ENCODE assay signal across 8 cellular contexts in the genomic region with DNA sequence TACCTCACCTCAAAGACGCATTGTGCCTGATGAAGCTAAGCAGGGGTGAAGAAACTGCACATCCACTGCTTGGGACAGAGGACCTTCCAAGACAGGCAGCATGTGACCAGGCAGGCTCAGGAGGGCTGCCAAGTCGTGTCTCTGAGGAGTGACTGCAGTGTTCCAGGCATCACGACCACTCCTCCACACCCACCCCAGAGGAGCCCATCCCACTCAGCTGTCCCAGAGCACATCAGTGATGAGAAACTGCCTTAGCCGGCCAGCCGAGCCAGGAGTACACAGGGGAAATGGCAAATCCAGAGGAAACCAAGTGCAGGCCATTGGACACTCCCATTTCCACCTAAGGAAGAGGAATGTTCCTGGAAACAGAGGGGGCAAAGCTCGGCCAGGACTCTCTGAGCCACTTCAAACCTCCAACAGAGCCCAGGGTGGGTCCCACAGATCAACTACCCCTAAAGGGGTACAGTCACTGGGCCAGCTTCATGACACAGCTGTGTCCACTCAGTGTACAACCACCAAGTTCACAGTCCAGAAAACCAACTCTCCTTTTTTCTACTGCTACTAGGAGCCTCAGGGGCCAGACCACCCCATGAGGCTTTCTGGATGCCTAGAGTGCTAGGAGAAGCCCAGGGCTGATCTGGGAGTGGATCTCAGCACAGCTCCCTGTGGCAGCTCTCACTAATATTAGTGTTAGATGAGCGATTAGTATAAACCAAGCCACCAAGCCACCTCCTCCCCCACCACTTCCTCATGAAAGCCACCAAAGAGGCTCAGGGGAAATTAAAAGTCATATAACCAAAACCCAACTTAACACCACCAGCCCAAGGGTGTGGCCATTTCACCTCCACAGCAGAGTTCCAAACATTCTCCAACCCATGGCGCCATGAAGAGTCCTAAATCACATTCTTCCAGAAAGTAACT. TPM values are rescaled to one million over a fixed set of nuclear protein-coding genes. Genes with fewer than 3 reads are reported as not detected.
A peak's percentile ranks its signal among the peaks of the same experiment; 100 is the strongest.
DNase-seq lines count a peak whose midpoint lies in the region; ATAC-seq lines count a peak whose summit lies in the region.

No MANE protein-coding gene starts in this region.

- peak overlapping the region; percentile 81 for H3K27ac ChIP-seq in right cardiac atrium (ENCODE audit: low read length)

- no peaks in the 10 kb centered on the region for H3K27me3 ChIP-seq in right cardiac atrium (ENCODE audit: control insufficient read depth, insufficient read depth)

- in situ Hi-C loops in KBM-7 (cut with MboI; ENCODE audit: low pct_unique_long_range_greater_than_20kb, low sequenced_read_pairs), result no loop called here

- peaks cover 33% of the 10 kb centered on the region for H3K4me1 ChIP-seq in right cardiac atrium (ENCODE audit: control insufficient read depth, insufficient read depth, low read length)

- H3K36me3 Mint-ChIP-seq in activated T-helper 2 cell treated with anti-CD3 and anti-CD28 coated beads, Interferon-gamma antibody, Interleukin-2, Interleukin-4, amounts not matched to agents 10 μg/mL and 5 μg/mL and 100 μg/mL, durations not matched to agents 14 hours and 24 hours and 36 hours (ENCODE audit: low read depth), result peaks cover 37% of the 10 kb centered on the region
- peaks cover 23% of the 10 kb centered on the region for H3K36me3 Mint-ChIP-seq in stimulated activated naive CD8-positive, alpha-beta T cell treated with anti-CD3 and anti-CD28 coated beads, Interleukin-15, Interleukin-2, amounts not matched to agents 100 ng/mL and 50 ng/mL, for 24 hours (ENCODE audit: low read depth)

- DNase-seq in KBM-7 (peak; percentile 32), right cardiac atrium (peak; percentile 92 to 96 (median 93)), COR-L47 (lab: John Stamatoyannopoulos, UW) (no peak), NCI-H1105 treated with DMSO at 0.1 percent for 48 hours (lab: John Stamatoyannopoulos, UW) (no peak), NCI-H2107 (lab: John Stamatoyannopoulos, UW) (no peak)
- peak; percentile 37 for DNase-seq in activated T-helper 2 cell treated with anti-CD3 and anti-CD28 coated beads, Interferon-gamma antibody, Interleukin-2, Interleukin-4, amounts not matched to agents 10 μg/mL and 5 μg/mL and 100 μg/mL, durations not matched to agents 14 hours and 24 hours and 36 hours (ENCODE audit: low spot score)

- no peaks in the 10 kb centered on the region for H3K9me3 Mint-ChIP-seq in activated T-helper 2 cell treated with anti-CD3 and anti-CD28 coated beads, Interferon-gamma antibody, Interleukin-2, Interleukin-4, amounts not matched to agents 10 μg/mL and 5 μg/mL and 100 μg/mL, durations not matched to agents 14 hours and 24 hours and 36 hours
- no peaks in the 10 kb centered on the region for H3K9me3 Mint-ChIP-seq in stimulated activated naive CD8-positive, alpha-beta T cell treated with anti-CD3 and anti-CD28 coated beads, Interleukin-15, Interleukin-2, amounts not matched to agents 100 ng/mL and 50 ng/mL, for 24 hours

- peak overlapping the region; percentile 14 for H3K4me3 ChIP-seq in right cardiac atrium (ENCODE audit: low read length)

- intact Hi-C loops in activated T-helper 2 cell treated with anti-CD3 and anti-CD28 coated beads, Interferon-gamma antibody, Interleukin-2, Interleukin-4, amounts not matched to agents 10 μg/mL and 5 μg/mL and 100 μg/mL, durations not matched to agents 14 hours and 24 hours and 36 hours (cut with micrococcal nuclease), result loop anchor here (2.0 to 5.0 kb wide), 2 partner anchors 13 to 133 kb away; a partner anchor contains a TSS
- intact Hi-C loops in right cardiac atrium (cut with DNase I), result no loop called here

- no peaks in the 10 kb centered on the region for H3K9me3 ChIP-seq in right cardiac atrium (ENCODE audit: control insufficient read depth, low read length)

- peak overlapping the region; percentile 65 for H3K4me3 Mint-ChIP-seq in activated T-helper 2 cell treated with anti-CD3 and anti-CD28 coated beads, Interferon-gamma antibody, Interleukin-2, Interleukin-4, amounts not matched to agents 10 μg/mL and 5 μg/mL and 100 μg/mL, durations not matched to agents 14 hours and 24 hours and 36 hours (ENCODE audit: low read depth)
- peak overlapping the region; percentile 75 for H3K4me3 Mint-ChIP-seq in stimulated activated naive CD8-positive, alpha-beta T cell treated with anti-CD3 and anti-CD28 coated beads, Interleukin-15, Interleukin-2, amounts not matched to agents 100 ng/mL and 50 ng/mL, for 24 hours

- no peaks in the 10 kb centered on the region for H3K27me3 Mint-ChIP-seq in activated T-helper 2 cell treated with anti-CD3 and anti-CD28 coated beads, Interferon-gamma antibody, Interleukin-2, Interleukin-4, amounts not matched to agents 10 μg/mL and 5 μg/mL and 100 μg/mL, durations not matched to agents 14 hours and 24 hours and 36 hours (ENCODE audit: low read depth)
- no peaks in the 10 kb centered on the region for H3K27me3 Mint-ChIP-seq in stimulated activated naive CD8-positive, alpha-beta T cell treated with anti-CD3 and anti-CD28 coated beads, Interleukin-15, Interleukin-2, amounts not matched to agents 100 ng/mL and 50 ng/mL, for 24 hours

- ATAC-seq in right cardiac atrium, result peak; percentile 89 to 92
- no peak for ATAC-seq in HG03280 (IDR thresholded peaks at IDR 0.05; ENCODE audit: unreplicated experiment)

- WGBS in right cardiac atrium, result 31% methylated on average over 8 of the region's 8 CpGs

- peaks cover 65% of the 10 kb centered on the region for H3K4me1 Mint-ChIP-seq in activated T-helper 2 cell treated with anti-CD3 and anti-CD28 coated beads, Interferon-gamma antibody, Interleukin-2, Interleukin-4, amounts not matched to agents 10 μg/mL and 5 μg/mL and 100 μg/mL, durations not matched to agents 14 hours and 24 hours and 36 hours (ENCODE audit: low read depth)
- peaks cover 84% of the 10 kb centered on the region for H3K4me1 Mint-ChIP-seq in stimulated activated naive CD8-positive, alpha-beta T cell treated with anti-CD3 and anti-CD28 coated beads, Interleukin-15, Interleukin-2, amounts not matched to agents 100 ng/mL and 50 ng/mL, for 24 hours (ENCODE audit: low read depth)

- H3K27ac Mint-ChIP-seq in activated T-helper 2 cell treated with anti-CD3 and anti-CD28 coated beads, Interferon-gamma antibody, Interleukin-2, Interleukin-4, amounts not matched to agents 10 μg/mL and 5 μg/mL and 100 μg/mL, durations not matched to agents 14 hours and 24 hours and 36 hours, result peak overlapping the region; percentile 30
- H3K27ac Mint-ChIP-seq in stimulated activated naive CD8-positive, alpha-beta T cell treated with anti-CD3 and anti-CD28 coated beads, Interleukin-15, Interleukin-2, amounts not matched to agents 100 ng/mL and 50 ng/mL, for 24 hours, result peak overlapping the region; percentile 83

RNA-seq across cellular contexts. Expression of a gene that starts 15.4 kb away (rescaled TPM):
- 44.4 and 45.4 TPM in 2 replicates for total RNA-seq in activated T-helper 2 cell treated with anti-CD3 and anti-CD28 coated beads, Interferon-gamma antibody, Interleukin-2, Interleukin-4, amounts not matched to agents 10 μg/mL and 5 μg/mL and 100 μg/mL, durations not matched to agents 14 hours and 24 hours and 36 hours
- 10 to 100 TPM; 67.8 to 89.8 (median 80.2) TPM for total RNA-seq in right cardiac atrium
- 77.3 TPM for polyA plus RNA-seq in right cardiac atrium

RNA-seq across cellular contexts. Expression of a gene that starts 41.6 kb away (rescaled TPM):
- total RNA-seq in activated T-helper 2 cell treated with anti-CD3 and anti-CD28 coated beads, Interferon-gamma antibody, Interleukin-2, Interleukin-4, amounts not matched to agents 10 μg/mL and 5 μg/mL and 100 μg/mL, durations not matched to agents 14 hours and 24 hours and 36 hours, result 5,714 and 6,075 TPM in 2 replicates
- over 10,000 TPM; 12,754 to 31,201 (median 26,788) TPM for total RNA-seq in right cardiac atrium
- polyA plus RNA-seq in right cardiac atrium, result not detected

RNA-seq across cellular contexts. Expression of a gene that starts 42.9 kb away (rescaled TPM):
- 2,603 and 2,662 TPM in 2 replicates for total RNA-seq in activated T-helper 2 cell treated with anti-CD3 and anti-CD28 coated beads, Interferon-gamma antibody, Interleukin-2, Interleukin-4, amounts not matched to agents 10 μg/mL and 5 μg/mL and 100 μg/mL, durations not matched to agents 14 hours and 24 hours and 36 hours
- total RNA-seq in right cardiac atrium, result 1,000 to 10,000 TPM; 1,094 to 5,230 (median 2,674) TPM
- polyA plus RNA-seq in right cardiac atrium, result not detected

RNA-seq across cellular contexts. Expression of a gene that starts 49.2 kb away (rescaled TPM):
- total RNA-seq in activated T-helper 2 cell treated with anti-CD3 and anti-CD28 coated beads, Interferon-gamma antibody, Interleukin-2, Interleukin-4, amounts not matched to agents 10 μg/mL and 5 μg/mL and 100 μg/mL, durations not matched to agents 14 hours and 24 hours and 36 hours, result 2,950 and 3,019 TPM in 2 replicates
- 1,000 to 10,000 TPM in 1 of 4 donors, 100 to 1,000 TPM in 3; 800 to 1,173 (median 979) TPM for total RNA-seq in right cardiac atrium
- polyA plus RNA-seq in right cardiac atrium, result 1,119 TPM

RNA-seq across cellular contexts. Expression of a gene that starts 52.0 kb away (rescaled TPM):
- total RNA-seq in activated T-helper 2 cell treated with anti-CD3 and anti-CD28 coated beads, Interferon-gamma antibody, Interleukin-2, Interleukin-4, amounts not matched to agents 10 μg/mL and 5 μg/mL and 100 μg/mL, durations not matched to agents 14 hours and 24 hours and 36 hours, result 2.0 and 2.2 TPM in 2 replicates
- 1 to 10 TPM; 3.0 to 6.9 (median 6.2) TPM for total RNA-seq in right cardiac atrium
- polyA plus RNA-seq in right cardiac atrium, result 6.0 TPM

Comparison
In these comparisons a context has a peak if more than half of its experiments do, and no peak if none do; other contexts are left out.
1. DNase-seq: peak in KBM-7 (single experiment), activated T-helper 2 cell treated with anti-CD3 and anti-CD28 coated beads, Interferon-gamma antibody, Interleukin-2, Interleukin-4, amounts not matched to agents 10 μg/mL and 5 μg/mL and 100 μg/mL, durations not matched to agents 14 hours and 24 hours and 36 hours (single experiment) and right cardiac atrium (3 of 3); none in COR-L47 (single experiment), NCI-H1105 treated with DMSO at 0.1 percent for 48 hours (single experiment) and NCI-H2107 (single experiment).